5 cellular contexts compared by ENCODE assay signal in the genomic region with DNA sequence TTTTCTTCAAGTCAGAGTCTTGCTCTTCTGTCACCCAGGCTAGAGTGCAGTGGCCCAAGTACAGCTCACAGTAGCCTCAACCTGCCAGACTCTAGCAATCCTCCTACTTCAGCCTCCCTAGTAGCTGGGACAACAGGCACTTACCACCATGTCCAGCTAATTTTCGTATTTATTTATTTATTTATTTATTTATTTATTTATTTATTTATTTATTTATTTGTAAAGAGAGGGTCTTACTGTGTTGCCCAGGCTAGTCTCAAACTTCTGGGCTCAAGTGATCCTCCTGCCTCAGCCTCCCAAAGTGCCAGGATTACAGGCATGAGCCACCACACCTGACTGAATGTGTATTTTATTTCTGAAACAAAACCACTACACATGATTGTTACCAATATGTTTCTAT. TPM values are rescaled to one million over a fixed set of nuclear protein-coding genes. Genes with fewer than 3 reads are reported as not detected.
DNase-seq lines count a peak whose midpoint lies in the region; ATAC-seq, FAIRE-seq and TF ChIP-seq lines count a peak whose summit lies in the region.
"Not testable (repeated sequence)": the region's sequence is repeated elsewhere in the genome, so short reads cannot be mapped to it uniquely, and the experiment has no call there.

No MANE protein-coding gene starts in this region.

- H3K27ac Mint-ChIP-seq in type B pancreatic cell: peak overlapping the region; percentile 82

- not testable (repeated sequence) for H3K79me2 ChIP-seq in PC-3 (ENCODE audit: low read length); GM12878 (ENCODE audit: control insufficient read depth, insufficient read depth, low read length)

- not testable (repeated sequence) for H3F3A ChIP-seq in PC-3 (ENCODE audit: low read length, unreplicated experiment)

- 70% methylated on average over 1 of the region's 1 CpG for WGBS in A549 (ENCODE audit: missing lambda C conversion rate)
- WGBS in GM12878 (ENCODE audit: insufficient coverage, insufficient replicate concordance, low lambda C conversion rate, missing lambda C conversion rate): 91% methylated on average over 1 of the region's 1 CpG

- peak overlapping the region; percentile 96; the same call in 1 of the 2 replicates for H3K9ac ChIP-seq in PC-3 (ENCODE audit: low read length)
- H3K9ac ChIP-seq in GM12878 (ENCODE audit: control insufficient read depth, insufficient read depth, low read length): not testable (repeated sequence)

- H3K4me1 ChIP-seq in A549: peaks cover 47% of the 10 kb centered on the region
- not testable (repeated sequence) for H3K4me1 ChIP-seq in HEK293 (ENCODE audit: control insufficient read depth, insufficient read depth, low read length)
- peaks cover 51% of the 10 kb centered on the region for H3K4me1 ChIP-seq in PC-3 (ENCODE audit: insufficient read depth, low read length)
- peaks cover 41% of the 10 kb centered on the region for H3K4me1 ChIP-seq in GM12878 (ENCODE audit: control insufficient read depth, insufficient read depth, low read length)

- not testable (repeated sequence) for H3K27me3 Mint-ChIP-seq in type B pancreatic cell

- H3K4me2 ChIP-seq in A549; PC-3 (ENCODE audit: low read length); GM12878 (ENCODE audit: control insufficient read depth, insufficient read depth): not testable (repeated sequence)

- TF ChIP-seq POLR2A in A549 (IDR thresholded peaks at IDR 0.05; ENCODE audit: low read length); GM12878 (IDR thresholded peaks at IDR 0.05; ENCODE audit: low read depth, low read length): not testable (repeated sequence)

- H3K4me3 Mint-ChIP-seq in type B pancreatic cell: not testable (repeated sequence)

- DNase-seq in A549 (ENCODE audit: low read depth in 1 of 2, low spot score in 1 of 2); PC-3; GM12878 (ENCODE audit: low read depth, low spot score); type B pancreatic cell (ENCODE audit: extremely low spot score, unreplicated experiment): not testable (repeated sequence)

- intact Hi-C loops in PC-3 (cut with micrococcal nuclease); GM12878 (cut with micrococcal nuclease; ENCODE audit: unreplicated experiment): not testable (repeated sequence)

- not testable (repeated sequence) for H3K36me3 Mint-ChIP-seq in type B pancreatic cell

- BruUV-seq in PC-3 (replicated peaks; lab: Mats Ljungman, UMichigan); GM12878 (replicated peaks; lab: Mats Ljungman, UMichigan): not testable (repeated sequence)

- POLR2A ChIA-PET in A549 (lab: Yijun Ruan, JAX); HEK293 (lab: Yijun Ruan, JAX); PC-3 (lab: Charles Lee; ENCODE audit: unreplicated experiment): not testable (repeated sequence)
- POLR2A ChIA-PET in GM12878 (lab: Charles Lee): interaction anchor here (1.1 to 2.9 kb wide), 5 partner anchors 17 to 97 kb away, joined by 3 to 18 read pairs (median 6); a partner anchor contains a TSS

- H3K4me1 Mint-ChIP-seq in type B pancreatic cell (ENCODE audit: unreplicated experiment): not testable (repeated sequence)

- not testable (repeated sequence) for FAIRE-seq in A549 (lab: Jason Lieb, UNC); GM12878 (lab: Jason Lieb, UNC)

- not testable (repeated sequence) for H3K36me3 ChIP-seq in HEK293 (ENCODE audit: control insufficient read depth in 2 of 2, insufficient read depth in 1 of 2, low read length in 2 of 2); PC-3 (ENCODE audit: low read depth, low read length); GM12878 (ENCODE audit: control insufficient read depth in 2 of 2, insufficient read depth in 2 of 2, low read length in 1 of 2)

- CTCF ChIA-PET in A549 (lab: Yijun Ruan, JAX) (interaction anchor here (0.6 to 2.7 kb wide), 2 partner anchors 9 to 17 kb away, joined by 4 to 15 read pairs; a partner anchor contains a TSS), HEK293 (lab: Yijun Ruan, JAX) (interaction anchor here (0.9 kb wide), 2 partner anchors 26 to 75 kb away, joined by 3 read pairs; no protein-coding TSS in a partner anchor), PC-3 (lab: Charles Lee) (interaction anchor here (0.5 kb wide), 1 partner anchor 77 kb away, joined by 3 read pairs; no protein-coding TSS in a partner anchor), GM12878 (lab: Yijun Ruan, JAX) (interaction anchor here (1.3 to 2.7 kb wide), 4 partner anchors 11 to 204 kb away, joined by 3 to 10 read pairs (median 5); no protein-coding TSS in a partner anchor)

- not testable (repeated sequence) for H3K9me3 ChIP-seq in A549; HEK293 (ENCODE audit: control insufficient read depth, insufficient read depth, low read depth, low read length); PC-3 (ENCODE audit: low read length); GM12878 (replicated peaks; ENCODE audit: control insufficient read depth, insufficient read depth, low read length)

- H2AFZ ChIP-seq in PC-3 (ENCODE audit: low read length); GM12878 (ENCODE audit: control insufficient read depth, low read depth, low read length): not testable (repeated sequence)

- not testable (repeated sequence) for ATAC-seq in A549, PC-3, GM12878

- not testable (repeated sequence) for H3K9me2 ChIP-seq in PC-3 (replicated peaks; ENCODE audit: low read length)

- not testable (repeated sequence) for H3K4me3 ChIP-seq in A549; HEK293 (ENCODE audit: low read depth, low read length); PC-3 (ENCODE audit: low read length); GM12878

- not testable (repeated sequence) for H4K20me1 ChIP-seq in PC-3 (ENCODE audit: low read length); GM12878 (ENCODE audit: control insufficient read depth, insufficient read depth)

- in situ Hi-C loops in GM12878 (cut with MboI): loop anchor here (25.0 kb wide), 1 partner anchor 1018 kb away; no protein-coding TSS in a partner anchor

- H3K27me3 ChIP-seq in PC-3 (ENCODE audit: low read length); GM12878 (replicated peaks in 1 of 2; ENCODE audit: control insufficient read depth in 2 of 2, insufficient read depth in 2 of 2, low read length in 1 of 2): not testable (repeated sequence)

- TF ChIP-seq EP300 in A549 (IDR thresholded peaks at IDR 0.05); GM12878 (IDR thresholded peaks at IDR 0.05; ENCODE audit: borderline replicate concordance in 1 of 2, control insufficient read depth in 1 of 2, low read depth in 2 of 2, low read length in 2 of 2): not testable (repeated sequence)

- TF ChIP-seq RAD21 in A549 (conservative IDR thresholded peaks at IDR 0.05 in 1 of 2, IDR thresholded peaks at IDR 0.05 in 1 of 2); GM12878 (IDR thresholded peaks at IDR 0.05; ENCODE audit: insufficient read depth, low read depth, low read length): not testable (repeated sequence)

- SMC1A ChIA-PET in GM12878 (lab: Charles Lee; ENCODE audit: uncharacterized antibody, unreplicated experiment): interaction anchor here (0.6 to 6.0 kb wide), 14 partner anchors 9 to 204 kb away, joined by 3 to 46 read pairs (median 6); no protein-coding TSS in a partner anchor

- TF ChIP-seq CTCF in A549 (IDR thresholded peaks at IDR 0.05); HEK293 (tag by site-specific recombination; IDR thresholded peaks at IDR 0.05); PC-3 (conservative IDR thresholded peaks at IDR 0.05; ENCODE audit: low read depth, low read length); GM12878 (IDR thresholded peaks at IDR 0.05 in 2 of 3, conservative IDR thresholded peaks at IDR 0.05 in 1 of 3; ENCODE audit: control insufficient read depth in 2 of 3, extremely low read depth in 1 of 3, insufficient read depth in 1 of 3, low read depth in 3 of 3, low read length in 3 of 3); type B pancreatic cell (conservative IDR thresholded peaks at IDR 0.05): not testable (repeated sequence)

- H3K9me3 Mint-ChIP-seq in type B pancreatic cell: not testable (repeated sequence)

- peak overlapping the region; percentile 89 to 92; a peak in 5 of 6 replicates for H3K27ac ChIP-seq in A549
- not testable (repeated sequence) for H3K27ac ChIP-seq in HEK293 (ENCODE audit: extremely low read depth, low read depth, low read length)
- peak overlapping the region; percentile 100 for H3K27ac ChIP-seq in PC-3 (ENCODE audit: low read length)
- H3K27ac ChIP-seq in GM12878 (ENCODE audit: control insufficient read depth, insufficient read depth): 0 out of 2 replicates have a peak overlapping the region, but pooled peaks have one; percentile 94

- RAD21 ChIA-PET in GM12878 (lab: Charles Lee; ENCODE audit: unreplicated experiment): interaction anchor here (1.4 to 8.7 kb wide), 4 partner anchors 17 to 121 kb away, joined by 5 to 76 read pairs (median 20); a partner anchor contains a TSS

RNA-seq across cellular contexts. Expression of a gene that starts 18.1 kb away (rescaled TPM):
- polyA plus RNA-seq in A549 (2011; rRNA removed): 34.7 and 43.0 TPM in 2 replicates
- 5.9 and 7.2 TPM in 2 replicates for polyA plus RNA-seq in A549 (2012; cell fraction: cytosol; rRNA removed)
- 6.1 and 6.2 TPM in 2 replicates for polyA plus RNA-seq in A549 (2012; cell fraction: nucleus; rRNA removed)
- polyA plus RNA-seq in A549 (2017; fragmentation: RNase III; extraction: RNeasy Plus Mini Kit Qiagen cat#74134 plus additional on column Dnase treatment): 13.1 to 19.0 TPM (median 18.2 TPM) in 3 replicates
- polyA minus RNA-seq in A549 (2011; rRNA and poly(A)+ RNA removed): 40.7 and 54.4 TPM in 2 replicates
- total RNA-seq in PC-3 (2014; rRNA removed): 4.4 and 6.7 TPM in 2 replicates
- total RNA-seq in GM12878 (2013; cell fraction: nucleolus; rRNA removed): 142 and 202 TPM in 2 replicates
- 25.1 and 27.3 TPM in 2 replicates for total RNA-seq in GM12878 (2014; rRNA removed)
- total RNA-seq in GM12878 (2014; rRNA removed; fragmentation: Illumina TruSeq; extraction: Trizol): 33.0 and 33.9 TPM in 2 replicates
- total RNA-seq in GM12878 (2021): 41.6 and 44.2 TPM in 2 replicates
- polyA plus RNA-seq in GM12878 (2011; ENCODE audit: low read depth): 17.2 TPM
- polyA plus RNA-seq in GM12878 (2011; rRNA removed): 75.3 and 85.8 TPM in 2 replicates
- 42.0 and 85.2 TPM in 2 replicates for polyA plus RNA-seq in GM12878 (2011; cell fraction: cytosol; rRNA removed)
- 28.8 and 32.3 TPM in 2 replicates for polyA plus RNA-seq in GM12878 (2011; cell fraction: nucleus; rRNA removed)
- 21.7 and 33.5 TPM in 2 replicates for polyA plus RNA-seq in GM12878 (2012)
- 36.0 and 39.4 TPM in 2 replicates for polyA plus RNA-seq in GM12878 (2014; fragmentation: Illumina TruSeq; extraction: Trizol)
- 1 to 10 TPM; 3.9 to 5.0 TPM for polyA plus RNA-seq in GM12878 (2014; fragmentation: Nextera tagmentation; extraction: Ambion mirVana)
- 24.4 and 28.5 TPM in 2 replicates for polyA plus RNA-seq in GM12878 (2014; rRNA removed)
- 1 to 10 TPM; 8.5 to 9.7 TPM for polyA plus RNA-seq in GM12878 (2016; fragmentation: Nextera tagmentation; extraction: Ambion mirVana)
- polyA minus RNA-seq in GM12878 (2011; rRNA and poly(A)+ RNA removed): 89.2 and 103 TPM in 2 replicates
- 32.7 and 33.5 TPM in 2 replicates for polyA minus RNA-seq in GM12878 (2011; cell fraction: cytosol; rRNA and poly(A)+ RNA removed)
- polyA minus RNA-seq in GM12878 (2011; cell fraction: nucleus; rRNA and poly(A)+ RNA removed): 24.2 and 25.1 TPM in 2 replicates
- total RNA-seq in type B pancreatic cell (ENCODE audit: low replicate concordance): 52.1 and 240 TPM in 2 replicates

RNA-seq across cellular contexts. Expression of a gene that starts 31.0 kb away (rescaled TPM):
- polyA plus RNA-seq in A549 (2011; rRNA removed): 30.9 and 31.4 TPM in 2 replicates
- polyA plus RNA-seq in A549 (2012; cell fraction: cytosol; rRNA removed): 8.2 and 9.4 TPM in 2 replicates
- 2.9 and 4.2 TPM in 2 replicates for polyA plus RNA-seq in A549 (2012; cell fraction: nucleus; rRNA removed)
- polyA plus RNA-seq in A549 (2017; fragmentation: RNase III; extraction: RNeasy Plus Mini Kit Qiagen cat#74134 plus additional on column Dnase treatment): 21.9 to 24.3 TPM (median 23.9 TPM) in 3 replicates
- polyA minus RNA-seq in A549 (2011; rRNA and poly(A)+ RNA removed): 12.2 and 13.6 TPM in 2 replicates
- 11.7 and 14.2 TPM in 2 replicates for total RNA-seq in PC-3 (2014; rRNA removed)
- total RNA-seq in GM12878 (2013; cell fraction: nucleolus; rRNA removed): 17.2 and 18.1 TPM in 2 replicates
- total RNA-seq in GM12878 (2014; rRNA removed): 17.7 and 23.0 TPM in 2 replicates
- 13.9 and 14.2 TPM in 2 replicates for total RNA-seq in GM12878 (2014; rRNA removed; fragmentation: Illumina TruSeq; extraction: Trizol)
- total RNA-seq in GM12878 (2021): 11.4 and 11.9 TPM in 2 replicates
- 5.5 TPM for polyA plus RNA-seq in GM12878 (2011; ENCODE audit: low read depth)
- 19.1 and 28.4 TPM in 2 replicates for polyA plus RNA-seq in GM12878 (2011; rRNA removed)
- polyA plus RNA-seq in GM12878 (2011; cell fraction: cytosol; rRNA removed): 10.0 and 11.6 TPM in 2 replicates
- 5.3 and 6.3 TPM in 2 replicates for polyA plus RNA-seq in GM12878 (2011; cell fraction: nucleus; rRNA removed)
- polyA plus RNA-seq in GM12878 (2012): 7.0 and 11.6 TPM in 2 replicates
- 13.1 and 15.5 TPM in 2 replicates for polyA plus RNA-seq in GM12878 (2014; fragmentation: Illumina TruSeq; extraction: Trizol)
- 1 to 10 TPM; 4.6 to 5.2 TPM for polyA plus RNA-seq in GM12878 (2014; fragmentation: Nextera tagmentation; extraction: Ambion mirVana)
- 10.1 and 10.7 TPM in 2 replicates for polyA plus RNA-seq in GM12878 (2014; rRNA removed)
- polyA plus RNA-seq in GM12878 (2016; fragmentation: Nextera tagmentation; extraction: Ambion mirVana): 10 to 100 TPM; 14.9 to 15.6 TPM
- 14.8 and 17.3 TPM in 2 replicates for polyA minus RNA-seq in GM12878 (2011; rRNA and poly(A)+ RNA removed)
- polyA minus RNA-seq in GM12878 (2011; cell fraction: cytosol; rRNA and poly(A)+ RNA removed): 4.9 and 6.1 TPM in 2 replicates
- polyA minus RNA-seq in GM12878 (2011; cell fraction: nucleus; rRNA and poly(A)+ RNA removed): 6.2 and 9.1 TPM in 2 replicates
- total RNA-seq in type B pancreatic cell (ENCODE audit: low replicate concordance): 11.9 and 21.4 TPM in 2 replicates
